ENCODE assay signal across 9 cellular contexts in the genomic region with DNA sequence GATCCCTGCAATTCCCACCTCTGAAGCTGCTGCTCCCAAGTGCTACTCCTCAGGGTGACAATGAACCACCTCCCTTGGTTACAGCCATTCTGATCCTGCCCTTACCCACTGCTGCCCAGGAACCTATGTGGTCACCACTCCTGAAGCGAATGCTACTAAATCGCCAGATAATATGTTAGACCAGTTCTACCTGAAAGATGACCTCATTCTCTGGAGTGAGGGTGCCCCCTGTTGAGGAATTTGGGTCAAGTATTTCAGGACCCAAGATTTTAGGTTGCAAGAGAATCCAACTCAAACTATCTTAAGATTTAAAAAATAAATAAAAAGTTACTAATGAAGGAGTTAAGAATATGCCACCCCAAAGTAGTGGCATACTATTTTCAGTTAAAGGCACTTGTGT. TPM values are rescaled to one million over a fixed set of nuclear protein-coding genes. Genes with fewer than 3 reads are reported as not detected.
DNase-seq lines count a peak whose midpoint lies in the region; ATAC-seq and TF ChIP-seq lines count a peak whose summit lies in the region.
"Had no signal": no experiment of that assay in that cellular context is flagged by ENCODE, and none has a peak within 500 bp of the region (broad histone marks: within the 10 kb centered on the region; RNA-seq: fewer than 3 reads in every experiment).

No MANE protein-coding gene starts in this region.

- in situ Hi-C loops in IMR-90 (cut with MboI; ENCODE audit: low sequenced_read_pairs), result loop anchor here (10.0 kb wide), 2 partner anchors 112 to 202 kb away; a partner anchor contains a TSS

- no peak overlapping the region for H2AK9ac ChIP-seq in IMR-90 (replicated peaks; ENCODE audit: low read depth, low read length, poor library complexity)

- no peak overlapping the region for H3K18ac ChIP-seq in IMR-90 (ENCODE audit: low read depth, low read length)

- DNase-seq in cardiac muscle cell (ENCODE audit: low read depth in 1 of 2, low spot score in 1 of 2) (peak; percentile 21 to 69), right atrium auricular region (ENCODE audit: low spot score) (no peak), IMR-90 (peak; percentile 65), activated B cell treated with CpG ODN at 0.5 μM for 24 hours (no peak), sciatic nerve (ENCODE audit: low spot score) (no peak), NCI-H2029 treated with DMSO at 0.1 percent for 48 hours (lab: John Stamatoyannopoulos, UW) (no peak)

- TF ChIP-seq RAD21 in IMR-90 (IDR thresholded peaks at IDR 0.05; ENCODE audit: low read length), result peak; percentile 79

- no peak overlapping the region for H2BK15ac ChIP-seq in IMR-90 (ENCODE audit: low read depth, low read length)

- no peak for TF ChIP-seq POLR2A in IMR-90 (IDR thresholded peaks at IDR 0.05; ENCODE audit: low read depth, low read length)

- H3K14ac ChIP-seq in IMR-90 (replicated peaks; ENCODE audit: low read depth, low read length), result no peak overlapping the region

- POLR2A ChIA-PET in IMR-90 (lab: Charles Lee; ENCODE audit: unreplicated experiment), result no interaction called here
- POLR2A ChIA-PET in activated B cell treated with CpG ODN at 0.5 μM for 24 hours (lab: Charles Lee), result no interaction called here

- H3K4me1 ChIP-seq in cardiac muscle cell (ENCODE audit: low read depth) (no peaks in the 10 kb centered on the region), right atrium auricular region (no peaks in the 10 kb centered on the region), IMR-90 (ENCODE audit: control insufficient read depth, insufficient read depth, low read length) (no peaks in the 10 kb centered on the region)

- H3K4me1 Mint-ChIP-seq in activated B cell treated with CpG ODN at 0.5 μM for 24 hours, result no peaks in the 10 kb centered on the region

- H4K8ac ChIP-seq in IMR-90 (ENCODE audit: low read depth in 2 of 2, low read length in 2 of 2), result no peak overlapping the region

- H3K36me3 Mint-ChIP-seq in activated B cell treated with CpG ODN at 0.5 μM for 24 hours (ENCODE audit: low read depth), result no peaks in the 10 kb centered on the region

- H4K91ac ChIP-seq in IMR-90 (ENCODE audit: insufficient read depth, low read depth, low read length), result no peak overlapping the region

- H2AFZ ChIP-seq in IMR-90 (replicated peaks; ENCODE audit: low read length, poor library complexity), result no peak overlapping the region

- peak overlapping the region; percentile 59 for H3K4ac ChIP-seq in IMR-90 (ENCODE audit: low read depth, low read length)

- H3K4me2 ChIP-seq in IMR-90 (ENCODE audit: low read depth, low read length), result no peak overlapping the region

- H3K9me3 Mint-ChIP-seq in activated B cell treated with CpG ODN at 0.5 μM for 24 hours, result no peaks in the 10 kb centered on the region
- H3K9me3 Mint-ChIP-seq: dendritic cell treated with granulocyte-macrophage colony-stimulating factor and Interleukin-4, amounts not matched to agents 40 ng/mL and 50 ng/mL, for 4 days had no signal

- ATAC-seq in IMR-90 (ENCODE audit: low read depth), result peak; percentile 91
- peak; percentile 40 for ATAC-seq in activated B cell treated with CpG ODN at 0.5 μM for 24 hours (ENCODE audit: low read depth)
- peak; percentile 77 for ATAC-seq in esophagus mucosa
- peak; percentile 48 for ATAC-seq in sciatic nerve
- ATAC-seq in HG03521 (IDR thresholded peaks at IDR 0.05; ENCODE audit: unreplicated experiment), result no peak

- intact Hi-C loops in IMR-90 (cut with micrococcal nuclease), result loop anchor here (1.0 kb wide), 2 partner anchors 139 to 206 kb away; no protein-coding TSS in a partner anchor
- intact Hi-C loops in activated B cell treated with CpG ODN at 0.5 μM for 24 hours (cut with micrococcal nuclease), result loop anchor here (1.0 kb wide), 2 partner anchors 139 to 206 kb away; no protein-coding TSS in a partner anchor
- intact Hi-C loops in sciatic nerve (cut with DNase I), result no loop called here

- no peak overlapping the region for H3K56ac ChIP-seq in IMR-90 (ENCODE audit: extremely low read depth, insufficient read depth, low read length)

- CTCF ChIA-PET in IMR-90 (lab: Yijun Ruan, JAX), result interaction anchor here (0.6 to 2.1 kb wide), 4 partner anchors 63 to 254 kb away, joined by 3 to 7 read pairs (median 6); no protein-coding TSS in a partner anchor
- CTCF ChIA-PET in activated B cell treated with CpG ODN at 0.5 μM for 24 hours (lab: Charles Lee), result interaction anchor here (0.7 to 1.9 kb wide), 4 partner anchors 137 to 206 kb away, joined by 3 to 11 read pairs (median 7); no protein-coding TSS in a partner anchor

- no peak overlapping the region for H3K9ac ChIP-seq in IMR-90 (ENCODE audit: low read depth, low read length)

- H3K27ac Mint-ChIP-seq in activated B cell treated with CpG ODN at 0.5 μM for 24 hours, result no peak overlapping the region
- H3K27ac Mint-ChIP-seq: dendritic cell treated with granulocyte-macrophage colony-stimulating factor and Interleukin-4, amounts not matched to agents 40 ng/mL and 50 ng/mL, for 4 days had no signal

- no peak overlapping the region for H3K4me3 ChIP-seq in cardiac muscle cell
- H3K4me3 ChIP-seq in right atrium auricular region, result no peak overlapping the region
- no peak overlapping the region for H3K4me3 ChIP-seq in IMR-90 (ENCODE audit: insufficient read depth, low read depth, low read length)

- dilution Hi-C loops in IMR-90 (cut with HindIII; ENCODE audit: low sequenced_read_pairs, unreplicated experiment), result no loop called here

- H3K23ac ChIP-seq in IMR-90 (ENCODE audit: low read depth, low read length), result no peak overlapping the region

- H3K9me1 ChIP-seq in IMR-90 (ENCODE audit: insufficient read depth, low read length), result peaks cover 5% of the 10 kb centered on the region; the same call in 1 of the 2 replicates

- no peak overlapping the region for H4K5ac ChIP-seq in IMR-90 (ENCODE audit: low read depth, low read length)

- H3K27ac ChIP-seq in cardiac muscle cell (no peak overlapping the region), right atrium auricular region (no peak overlapping the region), IMR-90 (ENCODE audit: insufficient read depth, low read length) (no peak overlapping the region)

- H3K27me3 Mint-ChIP-seq in activated B cell treated with CpG ODN at 0.5 μM for 24 hours, result peaks cover 9% of the 10 kb centered on the region
- H3K27me3 Mint-ChIP-seq: dendritic cell treated with granulocyte-macrophage colony-stimulating factor and Interleukin-4, amounts not matched to agents 40 ng/mL and 50 ng/mL, for 4 days had no signal

- H3K27me3 ChIP-seq in cardiac muscle cell, result no peaks in the 10 kb centered on the region
- no peaks in the 10 kb centered on the region for H3K27me3 ChIP-seq in right atrium auricular region
- no peaks in the 10 kb centered on the region for H3K27me3 ChIP-seq in IMR-90 (ENCODE audit: control insufficient read depth, insufficient read depth, low read length)

- H3K4me3 Mint-ChIP-seq in activated B cell treated with CpG ODN at 0.5 μM for 24 hours, result no peak overlapping the region
- H3K4me3 Mint-ChIP-seq: dendritic cell treated with granulocyte-macrophage colony-stimulating factor and Interleukin-4, amounts not matched to agents 40 ng/mL and 50 ng/mL, for 4 days had no signal

- BruUV-seq in IMR-90 (replicated peaks; lab: Mats Ljungman, UMichigan), result no TSS peak

- H3K36me3 ChIP-seq in cardiac muscle cell (no peaks in the 10 kb centered on the region), right atrium auricular region (no peaks in the 10 kb centered on the region), IMR-90 (ENCODE audit: control insufficient read depth, insufficient read depth, low read length) (no peaks in the 10 kb centered on the region)

- H3K9me3 ChIP-seq in cardiac muscle cell (ENCODE audit: low read depth) (no peaks in the 10 kb centered on the region), right atrium auricular region (no peaks in the 10 kb centered on the region), IMR-90 (ENCODE audit: control insufficient read depth, insufficient read depth, low read length) (no peaks in the 10 kb centered on the region)

- H2BK120ac ChIP-seq in IMR-90 (ENCODE audit: low read depth, low read length), result 0 out of 2 replicates have a peak overlapping the region, but pooled peaks have one; percentile 3

- no peaks in the 10 kb centered on the region for H4K20me1 ChIP-seq in IMR-90 (ENCODE audit: insufficient read depth, low read length)

- no peak overlapping the region for H2BK20ac ChIP-seq in IMR-90 (ENCODE audit: low read depth, low read length)

- no CpG with 5 or more reads among the region's 2 CpGs for WGBS in IMR-90 (ENCODE audit: extremely low coverage in 2 of 2, insufficient read length in 1 of 2), 2 experiments

- H2AK5ac ChIP-seq in IMR-90 (ENCODE audit: low read depth, low read length), result 0 out of 2 replicates have a peak overlapping the region, but pooled peaks have one; percentile 15

- no peak overlapping the region for H2BK5ac ChIP-seq in IMR-90 (ENCODE audit: low read depth, low read length, poor library complexity, severe bottlenecking)

- peak; percentile 48 for TF ChIP-seq CTCF in cardiac muscle cell (IDR thresholded peaks at IDR 0.05; ENCODE audit: low read depth, low read length)
- TF ChIP-seq CTCF in right atrium auricular region (IDR thresholded peaks at IDR 0.05), result peak in 1 of 2 donors; percentile 48
- peak; percentile 77 for TF ChIP-seq CTCF in IMR-90 (conservative IDR thresholded peaks at IDR 0.05; ENCODE audit: low read depth, low read length)
- no peak for TF ChIP-seq CTCF in activated B cell treated with CpG ODN at 0.5 μM for 24 hours (IDR thresholded peaks at IDR 0.05)

- H3K79me1 ChIP-seq in IMR-90 (ENCODE audit: low read depth in 1 of 2, low read length in 2 of 2), result peaks cover 0 to 2% of the 10 kb centered on the region in 2 experiments; a peak in 1 of 4 replicates

TF ChIP-seq in IMR-90, 13 proteins besides CTCF, POLR2A, EP300 and RAD21:
- TF ChIP-seq, protein P1, sequence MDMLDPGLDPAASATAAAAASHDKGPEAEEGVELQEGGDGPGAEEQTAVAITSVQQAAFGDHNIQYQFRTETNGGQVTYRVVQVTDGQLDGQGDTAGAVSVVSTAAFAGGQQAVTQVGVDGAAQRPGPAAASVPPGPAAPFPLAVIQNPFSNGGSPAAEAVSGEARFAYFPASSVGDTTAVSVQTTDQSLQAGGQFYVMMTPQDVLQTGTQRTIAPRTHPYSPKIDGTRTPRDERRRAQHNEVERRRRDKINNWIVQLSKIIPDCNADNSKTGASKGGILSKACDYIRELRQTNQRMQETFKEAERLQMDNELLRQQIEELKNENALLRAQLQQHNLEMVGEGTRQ (IDR thresholded peaks at IDR 0.05; ENCODE audit: low read depth, low read length), result no peak
- TF ChIP-seq SMC3 (IDR thresholded peaks at IDR 0.05; ENCODE audit: low read depth, low read length), result peak; percentile 74

RNA-seq across cellular contexts. Expression of a gene that starts 5.8 kb away (rescaled TPM):
- total RNA-seq in cardiac muscle cell (107 and 147 TPM in 2 replicates), right atrium auricular region (10 to 100 TPM; 14.5 to 23.9 TPM), IMR-90 (2012; rRNA removed) (31.0 and 40.0 TPM in 2 replicates), activated B cell treated with CpG ODN at 0.5 μM for 24 hours (36.4 and 37.6 TPM in 2 replicates), esophagus mucosa (18.4 TPM), sciatic nerve (38.3 TPM)
- polyA plus RNA-seq in cardiac muscle cell (46.2 and 65.2 TPM in 2 replicates), IMR-90 (2012; rRNA removed) (19.3 and 22.0 TPM in 2 replicates)
- polyA plus RNA-seq in IMR-90 (2012; cell fraction: cytosol; rRNA removed), result 21.0 and 52.9 TPM in 2 replicates
- polyA plus RNA-seq in IMR-90 (2012; cell fraction: nucleus; rRNA removed; ENCODE audit: low replicate concordance), result 23.5 and 27.5 TPM in 2 replicates

Comparison
In these comparisons a context has a peak if more than half of its experiments do, and no peak if none do; other contexts are left out.
1. DNase-seq: peak in cardiac muscle cell (2 of 2) and IMR-90 (single experiment); none in right atrium auricular region (single experiment), activated B cell treated with CpG ODN at 0.5 μM for 24 hours (single experiment), sciatic nerve (single experiment) and NCI-H2029 treated with DMSO at 0.1 percent for 48 hours (single experiment).